Comparison of ENCODE assay signal across 17 cellular contexts in genomic region chr15:84894743-84895425, GRCh38. TPM values are rescaled to one million over a fixed set of nuclear protein-coding genes. Genes with fewer than 3 reads are reported as not detected.
"Had no signal": no experiment of that assay in that cellular context is flagged by ENCODE, and none has a peak within 500 bp of the region (broad histone marks: within the 10 kb centered on the region; RNA-seq: fewer than 3 reads in every experiment).

No MANE protein-coding gene starts in this region.

- H3K79me2 ChIP-seq: parathyroid adenoma had no signal

- H3K4me3 ChIP-seq: esophagus muscularis mucosa, neural progenitor cell, skin epidermis, uterus had no signal

- DNase-seq: activated gamma-delta T cell treated with Interleukin-2 at 50 U/mL for 16 hours; activated naive CD8-positive, alpha-beta T cell treated with anti-CD3 and anti-CD28 coated beads, Interleukin-2, amount 10 ng/mL, durations not matched to agents 7 days and 5 days; activated T-cell treated with anti-CD3 and anti-CD28 coated beads, Interleukin-2, amount 50 U/mL, for 72 hours; anterior cingulate cortex; cerebellar nuclear complex; dermis blood vessel endothelial cell; glutamatergic neuron; immature natural killer cell; left colon; mammary epithelial cell; uterus had no signal

- H2AFZ ChIP-seq: neural progenitor cell, parathyroid adenoma had no signal

- H3K27ac ChIP-seq: esophagus muscularis mucosa, neural progenitor cell, parathyroid adenoma, skin epidermis, uterus had no signal

- H3K4me2 ChIP-seq: neural progenitor cell had no signal

- H3K9me3 ChIP-seq: esophagus muscularis mucosa, uterus had no signal

- ATAC-seq: activated CD4-positive, CD25-positive, alpha-beta regulatory T cell treated with anti-CD3 and anti-CD28 coated beads, Interleukin-2, amount 50 U/mL, for 24 hours; activated T-cell treated with anti-CD3 and anti-CD28 coated beads, Interleukin-2, amount 50 U/mL, for 72 hours; left colon had no signal

- H3K27me3 ChIP-seq: neural progenitor cell, uterus had no signal

- H3K4me1 ChIP-seq: esophagus muscularis mucosa, neural progenitor cell, parathyroid adenoma, uterus had no signal

- H3K9ac ChIP-seq: neural progenitor cell, parathyroid adenoma had no signal

- H3K36me3 ChIP-seq: esophagus muscularis mucosa, neural progenitor cell, uterus had no signal

RNA-seq across cellular contexts. Expression of gene SLC28A1, which starts 10.4 kb away (rescaled TPM):
- total RNA-seq: activated naive CD8-positive, alpha-beta T cell treated with anti-CD3 and anti-CD28 coated beads, Interleukin-2, amount 10 ng/mL, durations not matched to agents 7 days and 5 days; activated T-cell treated with anti-CD3 and anti-CD28 coated beads, Interleukin-2, amount 50 U/mL, for 72 hours; dermis blood vessel endothelial cell; fibroblast of villous mesenchyme; left colon had no signal
- polyA plus RNA-seq: immature natural killer cell, mammary epithelial cell had no signal
